In the genomic region with DNA sequence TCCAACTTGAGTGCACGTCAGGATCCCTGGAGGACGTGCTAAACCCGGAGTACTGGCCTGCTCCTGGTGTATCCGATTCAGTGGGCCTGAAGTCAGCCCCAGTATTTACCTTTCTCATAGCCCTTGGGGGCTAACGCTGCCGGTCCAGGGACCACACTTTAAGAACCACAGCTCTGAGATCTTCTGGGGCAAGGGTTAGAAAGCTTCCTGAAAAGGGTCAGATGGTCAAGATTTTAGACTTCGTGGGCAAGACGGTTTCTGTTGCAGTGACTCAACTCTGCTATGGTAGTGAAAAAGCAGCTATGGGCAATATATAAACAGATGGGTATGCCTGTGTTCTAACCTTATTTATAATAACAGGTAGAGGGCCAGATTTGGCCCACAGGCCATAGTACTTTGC, we compare ENCODE assay signal across 28 cellular contexts.
"Had no signal": no experiment of that assay in that cellular context is flagged by ENCODE, and none has a peak within 500 bp of the region (broad histone marks: within the 10 kb centered on the region; RNA-seq: fewer than 3 reads in every experiment).

No MANE protein-coding gene starts in this region.

- ATAC-seq: left colon; left lung; lower lobe of right lung; naive thymus-derived CD8-positive, alpha-beta T cell; right lobe of liver; stimulated activated naive B cell treated with anti-CD40 and anti-IgM and Interleukin-4, amounts not matched to agents 10 μg/mL and 1 μg/mL and 100 μg/mL, for 72 hours; stimulated activated naive CD8-positive, alpha-beta T cell treated with anti-CD3 and anti-CD28 coated beads, Interleukin-15, Interleukin-2, amounts not matched to agents 100 U/mL and 50 U/mL, for 24 hours had no signal

- H3K4me1 ChIP-seq: lower lobe of right lung, parathyroid adenoma, right atrium auricular region, right lobe of liver, stomach, testis, thyroid gland, transverse colon, upper lobe of left lung, vagina had no signal

- H3K4me3 Mint-ChIP-seq: immature natural killer cell; naive thymus-derived CD8-positive, alpha-beta T cell; nephron; neural crest cell; stimulated activated naive B cell treated with anti-CD40 and anti-IgM and Interleukin-4, amounts not matched to agents 10 μg/mL and 1 μg/mL and 100 μg/mL, for 72 hours had no signal

- H3K4me1 Mint-ChIP-seq: immature natural killer cell had no signal

- H3K27ac Mint-ChIP-seq: immature natural killer cell; naive thymus-derived CD8-positive, alpha-beta T cell; nephron; stimulated activated naive B cell treated with anti-CD40 and anti-IgM and Interleukin-4, amounts not matched to agents 10 μg/mL and 1 μg/mL and 100 μg/mL, for 72 hours had no signal

- H3K9ac ChIP-seq: parathyroid adenoma had no signal

- H3K36me3 ChIP-seq: left lung, lower lobe of right lung, right atrium auricular region, right lobe of liver, stomach, thyroid gland, transverse colon, upper lobe of left lung, vagina had no signal

- H3K27me3 ChIP-seq: right atrium auricular region, right lobe of liver, testis, thyroid gland, transverse colon, upper lobe of left lung, vagina had no signal

- H3K79me2 ChIP-seq: parathyroid adenoma had no signal

- H2AFZ ChIP-seq: parathyroid adenoma had no signal

- H3K27ac ChIP-seq: left lung, lower lobe of right lung, parathyroid adenoma, right atrium auricular region, right lobe of liver, skin epidermis, stomach, testis, thyroid gland, transverse colon, upper lobe of left lung, vagina had no signal

- H3K4me3 ChIP-seq: left lung, lower lobe of right lung, right atrium auricular region, right lobe of liver, skin epidermis, stomach, testis, thyroid gland, transverse colon, upper lobe of left lung, vagina had no signal

- H3K9me3 ChIP-seq: left lung, lower lobe of right lung, right atrium auricular region, right lobe of liver, stomach, testis, thyroid gland, transverse colon, upper lobe of left lung, vagina had no signal

- H3K9me3 Mint-ChIP-seq: immature natural killer cell; naive thymus-derived CD8-positive, alpha-beta T cell; nephron had no signal

- DNase-seq: hippocampal formation; immature natural killer cell; kidney; left colon; left lung; lower lobe of right lung; mammary epithelial cell; naive thymus-derived CD8-positive, alpha-beta T cell; nucleus accumbens; right lobe of liver; stimulated activated CD4-positive, alpha-beta T cell treated with anti-CD3 and anti-CD28 coated beads, Interleukin-12 subunit alpha, Interleukin-12 subunit beta, amount 100 ng/mL, for 4 hours; stimulated activated CD4-positive, alpha-beta T cell treated with anti-CD3 and anti-CD28 coated beads, Interleukin-15, amount 100 ng/mL, for 24 hours; stimulated activated CD4-positive, alpha-beta T cell treated with anti-CD3 and anti-CD28 coated beads, Interleukin-2, amount 100 ng/mL, for 24 hours; stimulated activated CD4-positive, alpha-beta T cell treated with anti-CD3 and anti-CD28 coated beads, Interleukin-4, amount 100 ng/mL, for 1 hour; stimulated activated naive B cell treated with anti-CD40 and anti-IgM and Interleukin-4, amounts not matched to agents 10 μg/mL and 1 μg/mL and 100 μg/mL, for 72 hours; stimulated activated naive CD8-positive, alpha-beta T cell treated with anti-CD3 and anti-CD28 coated beads, Interleukin-15, Interleukin-2, amounts not matched to agents 100 U/mL and 50 U/mL, for 24 hours; stomach; testis; thyroid gland; transverse colon; upper lobe of left lung had no signal

- H3K36me3 Mint-ChIP-seq: immature natural killer cell had no signal

- FAIRE-seq: islet of Langerhans, kidney had no signal
